In genomic region chr17:59332890-59333377, GRCh38 we compare ENCODE assay signal across 8 cellular contexts. TPM values are rescaled to one million over a fixed set of nuclear protein-coding genes. Genes with fewer than 3 reads are reported as not detected.
A peak's percentile ranks its signal among the peaks of the same experiment; 100 is the strongest.
DNase-seq lines count a peak whose midpoint lies in the region; ATAC-seq, FAIRE-seq and TF ChIP-seq lines count a peak whose summit lies in the region.

No MANE protein-coding gene starts in this region.

- no TSS peak for BruUV-seq in Caco-2 (replicated peaks; lab: Mats Ljungman, UMichigan)
- no TSS peak for BruUV-seq in PC-3 (replicated peaks; lab: Mats Ljungman, UMichigan)
- TSS peak; percentile 13 for BruUV-seq in endothelial cell of umbilical vein (replicated peaks; lab: Mats Ljungman, UMichigan)

- no peak overlapping the region for H3K27ac Mint-ChIP-seq in Caco-2 (ENCODE audit: unreplicated experiment)
- peak overlapping the region; percentile 77 to 93 (median 90) for H3K27ac Mint-ChIP-seq in naive B cell

- H3K9ac ChIP-seq in PC-3 (ENCODE audit: low read length) = no peak overlapping the region
- peak overlapping the region; percentile 68 for H3K9ac ChIP-seq in endothelial cell of umbilical vein (replicated peaks; ENCODE audit: extremely low read depth, insufficient read depth, low read length)

- H3K9me2 ChIP-seq in PC-3 (replicated peaks; ENCODE audit: low read length) = no peaks in the 10 kb centered on the region

- H3K4me1 Mint-ChIP-seq in Caco-2 (ENCODE audit: low read depth, unreplicated experiment) (peaks cover 26% of the 10 kb centered on the region), naive B cell (peaks cover 57 to 77% (median 75%) of the 10 kb centered on the region in 3 donors)

- peak; percentile 8 for FAIRE-seq in endothelial cell of umbilical vein (lab: Jason Lieb, UNC)

- TF ChIP-seq CTCF in Caco-2 (IDR thresholded peaks at IDR 0.05; ENCODE audit: insufficient read depth in 1 of 2, low read depth in 1 of 2, low read length in 1 of 2, severe bottlenecking in 1 of 2, unreplicated experiment in 1 of 2) (no peak), PC-3 (conservative IDR thresholded peaks at IDR 0.05; ENCODE audit: low read depth, low read length) (no peak), endothelial cell of umbilical vein (IDR thresholded peaks at IDR 0.05; ENCODE audit: extremely low read depth in 1 of 2, insufficient read depth in 1 of 2, low read depth in 1 of 2, low read length in 2 of 2) (no peak)

- DNase-seq in Caco-2 = no peak
- peak; percentile 19 for DNase-seq in PC-3
- DNase-seq in endothelial cell of umbilical vein (ENCODE audit: low read depth, low spot score) = peak; percentile 41
- DNase-seq in naive B cell = no peak
- no peak for DNase-seq in NCI-H2029 (lab: John Stamatoyannopoulos, UW)
- DNase-seq in inferior parietal cortex (ENCODE audit: extremely low spot score) = no peak
- DNase-seq in stimulated activated CD4-positive, alpha-beta T cell treated with anti-CD3 and anti-CD28 coated beads, Interleukin-2, amount 100 ng/mL, for 24 hours = no peak

- TF ChIP-seq POLR2A in endothelial cell of umbilical vein (IDR thresholded peaks at IDR 0.05; ENCODE audit: low read depth, low read length) = no peak

- H3K4me2 ChIP-seq in PC-3 (ENCODE audit: low read length) = peak overlapping the region; percentile 82
- H3K4me2 ChIP-seq in endothelial cell of umbilical vein (ENCODE audit: insufficient read depth, low read length) = peak overlapping the region; percentile 51

- POLR2A ChIA-PET in Caco-2 (lab: Charles Lee) = interaction anchor here (1.0 kb wide), 1 partner anchor 33 kb away, joined by 14 read pairs; no protein-coding TSS in a partner anchor
- POLR2A ChIA-PET in PC-3 (lab: Charles Lee; ENCODE audit: unreplicated experiment) = no interaction called here
- POLR2A ChIA-PET in endothelial cell of umbilical vein (lab: Charles Lee) = no interaction called here

- dilution Hi-C loops in endothelial cell of umbilical vein (cut with MboI; ENCODE audit: extremely low pct_ligation_motif_present, low sequenced_read_pairs) = loop anchor here (25.0 kb wide), 1 partner anchor 104 kb away; no protein-coding TSS in a partner anchor

- no peaks in the 10 kb centered on the region for H3K36me3 Mint-ChIP-seq in Caco-2 (ENCODE audit: insufficient read depth, unreplicated experiment)
- no peaks in the 10 kb centered on the region for H3K36me3 Mint-ChIP-seq in naive B cell

- H2AFZ ChIP-seq in PC-3 (ENCODE audit: low read length) = peak overlapping the region; percentile 71
- H2AFZ ChIP-seq in endothelial cell of umbilical vein (ENCODE audit: low read depth, low read length) = no peak overlapping the region

- H3K36me3 ChIP-seq in Caco-2 (ENCODE audit: control insufficient read depth, insufficient read depth, low read length) = no peaks in the 10 kb centered on the region
- H3K36me3 ChIP-seq in PC-3 (ENCODE audit: low read depth, low read length) = no peaks in the 10 kb centered on the region
- peaks cover 0 to 1% of the 10 kb centered on the region in 2 experiments for H3K36me3 ChIP-seq in endothelial cell of umbilical vein (ENCODE audit: control insufficient read depth in 2 of 2, extremely low read depth in 1 of 2, insufficient read depth in 2 of 2, low read length in 2 of 2)

- H3K9me3 ChIP-seq in Caco-2 (no peaks in the 10 kb centered on the region), PC-3 (ENCODE audit: low read length) (no peaks in the 10 kb centered on the region), endothelial cell of umbilical vein (replicated peaks; ENCODE audit: control insufficient read depth, insufficient read depth, low read length) (no peaks in the 10 kb centered on the region)

- H3K27me3 ChIP-seq in Caco-2 (replicated peaks; ENCODE audit: control insufficient read depth, insufficient read depth, low read length) (no peaks in the 10 kb centered on the region), PC-3 (ENCODE audit: low read length) (peaks cover 16% of the 10 kb centered on the region), endothelial cell of umbilical vein (ENCODE audit: control insufficient read depth in 2 of 2, insufficient read depth in 2 of 2, low read length in 2 of 2) (no peaks in the 10 kb centered on the region)

- H3K4me1 ChIP-seq in Caco-2 = peaks cover 21% of the 10 kb centered on the region
- peaks cover 16% of the 10 kb centered on the region for H3K4me1 ChIP-seq in PC-3 (ENCODE audit: insufficient read depth, low read length)
- H3K4me1 ChIP-seq in endothelial cell of umbilical vein (ENCODE audit: control insufficient read depth, extremely low read depth, insufficient read depth, low read length) = peaks cover 43% of the 10 kb centered on the region

- intact Hi-C loops in Caco-2 (cut with micrococcal nuclease; ENCODE audit: unreplicated experiment) (no loop called here), PC-3 (cut with micrococcal nuclease) (no loop called here), endothelial cell of umbilical vein (cut with micrococcal nuclease) (loop anchor here (2.0 to 5.0 kb wide), 2 partner anchors 34 to 374 kb away; partner anchors contain the start of genes PTRH2 and VMP1)

- H4K20me1 ChIP-seq in PC-3 (ENCODE audit: low read length) (no peaks in the 10 kb centered on the region), endothelial cell of umbilical vein (replicated peaks; ENCODE audit: control insufficient read depth, extremely low read depth, insufficient read depth, low read length) (peaks cover under 1% of the 10 kb centered on the region)

- ATAC-seq in PC-3 = no peak
- ATAC-seq in naive B cell (ENCODE audit: low read depth in 2 of 2) = no peak
- no peak for ATAC-seq in HG02678 (IDR thresholded peaks at IDR 0.05; ENCODE audit: unreplicated experiment)

- H3K27me3 Mint-ChIP-seq in Caco-2 (ENCODE audit: insufficient read depth, unreplicated experiment) = peaks cover 4% of the 10 kb centered on the region
- H3K27me3 Mint-ChIP-seq in naive B cell = no peaks in the 10 kb centered on the region

- no peaks in the 10 kb centered on the region for H3K79me2 ChIP-seq in PC-3 (ENCODE audit: low read length)
- H3K79me2 ChIP-seq in endothelial cell of umbilical vein (ENCODE audit: control insufficient read depth, insufficient read depth, low read length) = peaks cover 44% of the 10 kb centered on the region

- H3K9me1 ChIP-seq in endothelial cell of umbilical vein (replicated peaks; ENCODE audit: control insufficient read depth, extremely low read depth, insufficient read depth, low read length) = no peaks in the 10 kb centered on the region

- H3K9me3 Mint-ChIP-seq in Caco-2 (ENCODE audit: unreplicated experiment) (no peaks in the 10 kb centered on the region), naive B cell (no peaks in the 10 kb centered on the region)

- H3K27ac ChIP-seq in PC-3 (ENCODE audit: low read length) (no peak overlapping the region), endothelial cell of umbilical vein (ENCODE audit: insufficient read depth, low read depth, low read length) (no peak overlapping the region)

- H3K4me3 ChIP-seq in Caco-2 (ENCODE audit: low read depth, low read length) (peak overlapping the region; percentile 90), PC-3 (ENCODE audit: low read length) (peak overlapping the region; percentile 82), endothelial cell of umbilical vein (replicated peaks in 1 of 3; ENCODE audit: insufficient read depth in 1 of 3, low read depth in 1 of 3, low read length in 3 of 3) (peak overlapping the region; percentile 27 to 98 (median 75))

- H3F3A ChIP-seq in PC-3 (ENCODE audit: low read length, unreplicated experiment) = no peaks in the 10 kb centered on the region

- CTCF ChIA-PET in Caco-2 (lab: Charles Lee) (interaction anchor here (0.6 to 1.7 kb wide), 2 partner anchors 33 to 137 kb away, joined by 3 to 9 read pairs; no protein-coding TSS in a partner anchor), PC-3 (lab: Charles Lee) (no interaction called here), endothelial cell of umbilical vein (lab: Charles Lee) (interaction anchor here (0.8 to 3.5 kb wide), 10 partner anchors 12 to 109 kb away, joined by 3 to 15 read pairs (median 3); no protein-coding TSS in a partner anchor)

- H3K4me3 Mint-ChIP-seq in Caco-2 (ENCODE audit: unreplicated experiment) = peak overlapping the region; percentile 73
- peak overlapping the region; percentile 89 to 98 (median 95) for H3K4me3 Mint-ChIP-seq in naive B cell

TF ChIP-seq in endothelial cell of umbilical vein, 7 proteins besides CTCF, POLR2A, EP300 and RAD21:
- TF ChIP-seq EZH2 (IDR thresholded peaks at IDR 0.05; ENCODE audit: borderline replicate concordance, low read depth, low read length, severe bottlenecking) (no peak), GATA2 (IDR thresholded peaks at IDR 0.05; ENCODE audit: insufficient read depth, insufficient read length, low read depth, low read length) (no peak), MAX (IDR thresholded peaks at IDR 0.05; ENCODE audit: insufficient read depth, insufficient read length) (no peak), JUN (IDR thresholded peaks at IDR 0.05; ENCODE audit: borderline replicate concordance, insufficient read depth, insufficient read length, low read depth) (no peak), MYC (IDR thresholded peaks at IDR 0.05; ENCODE audit: low read depth, low read length) (no peak), FOS (IDR thresholded peaks at IDR 0.05; ENCODE audit: borderline replicate concordance, insufficient read depth, low read length) (no peak), POLR2AphosphoS5 (IDR thresholded peaks at IDR 0.05; ENCODE audit: insufficient read depth, low read depth, low read length) (no peak)
TF ChIP-seq in endothelial cell of umbilical vein: peak in this region for 0.

RNA-seq across cellular contexts. Expression of gene YPEL2, which starts 1.5 kb away (rescaled TPM):
- total RNA-seq in Caco-2 (2022) (2.9 and 4.5 TPM in 2 replicates), PC-3 (2014; rRNA removed) (0.47 and 1.1 TPM in 2 replicates), endothelial cell of umbilical vein (59.5 and 66.8 TPM in 2 replicates)
- polyA plus RNA-seq in endothelial cell of umbilical vein (29.4 and 36.5 TPM in 2 replicates), naive B cell (ENCODE audit: low read depth in 6 of 6) (10 to 100 TPM; 18.8 to 42.5 (median 32.3) TPM)
- polyA plus RNA-seq in endothelial cell of umbilical vein (2011; cell fraction: cytosol; rRNA removed) = 36.3 and 39.7 TPM in 2 replicates
- 92.6 and 95.6 TPM in 2 replicates for polyA plus RNA-seq in endothelial cell of umbilical vein (2011; cell fraction: nucleus; rRNA removed)
- polyA plus RNA-seq in endothelial cell of umbilical vein (2012) = 22.3 and 25.8 TPM in 2 replicates
- polyA minus RNA-seq in endothelial cell of umbilical vein = 155 and 163 TPM in 2 replicates
- polyA minus RNA-seq in endothelial cell of umbilical vein (2011; cell fraction: cytosol; rRNA and poly(A)+ RNA removed) = 2.6 TPM
- 117 and 159 TPM in 2 replicates for polyA minus RNA-seq in endothelial cell of umbilical vein (2011; cell fraction: nucleus; rRNA and poly(A)+ RNA removed)

Comparison
In these comparisons a context has a peak if more than half of its experiments do, and no peak if none do; other contexts are left out.
1. DNase-seq: peak in PC-3 (single experiment) and endothelial cell of umbilical vein (single experiment); none in Caco-2 (0 of 2), naive B cell (single experiment), NCI-H2029 (single experiment), inferior parietal cortex (single experiment) and stimulated activated CD4-positive, alpha-beta T cell treated with anti-CD3 and anti-CD28 coated beads, Interleukin-2, amount 100 ng/mL, for 24 hours (0 of 2).
2. RNA of gene YPEL2, which starts 1.5 kb away (total RNA-seq): 59.5 to 66.8 TPM in endothelial cell of umbilical vein; 2.9 to 4.5 TPM in Caco-2 and 0.47 to 1.1 TPM in PC-3; every median in the first group is over 10 times any median in the second.
3. Peak in every context shown above with its lines, with median percentiles within 50 percentile points of each other: H3K4me3 ChIP-seq.